ENCODE assay signal across 10 cellular contexts in the genomic region with DNA sequence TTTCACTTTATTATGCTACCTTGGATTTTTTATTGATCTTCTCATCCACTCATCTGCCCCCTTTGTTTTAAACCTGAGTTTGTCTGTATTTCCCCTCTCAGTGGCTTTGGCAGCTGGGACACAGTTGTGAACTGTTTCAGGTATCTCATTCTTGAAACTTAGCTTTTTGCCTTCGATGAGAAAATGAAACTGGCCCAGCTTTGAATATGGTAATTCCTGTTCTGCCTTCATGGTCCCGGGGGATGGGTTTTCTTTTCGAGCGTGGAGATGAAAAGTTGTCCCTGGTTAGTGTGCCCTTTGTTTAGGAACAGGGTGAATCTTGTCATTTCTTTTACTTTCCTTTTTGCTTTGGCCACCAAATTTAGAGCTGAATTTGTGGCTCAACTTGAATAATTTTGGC. TPM values are rescaled to one million over a fixed set of nuclear protein-coding genes. Genes with fewer than 3 reads are reported as not detected.
DNase-seq lines count a peak whose midpoint lies in the region; ATAC-seq, FAIRE-seq and TF ChIP-seq lines count a peak whose summit lies in the region.
"Had no signal": no experiment of that assay in that cellular context is flagged by ENCODE, and none has a peak within 500 bp of the region (broad histone marks: within the 10 kb centered on the region; RNA-seq: fewer than 3 reads in every experiment).

No MANE protein-coding gene starts in this region.

- H3K27me3 ChIP-seq in left lung, result no peaks in the 10 kb centered on the region

- no peak for TF ChIP-seq CTCF in GM13977 (IDR thresholded peaks at IDR 0.05; ENCODE audit: extremely low read depth, insufficient read depth, missing control alignments)
- no peak for TF ChIP-seq CTCF in left lung (IDR thresholded peaks at IDR 0.05)

- DNase-seq in GM13977 (ENCODE audit: low spot score), result peak; percentile 53
- no peak for DNase-seq in activated CD8-positive, alpha-beta T cell treated with anti-CD3 and anti-CD28 coated beads, Interleukin-2, amount 10 ng/mL, durations not matched to agents 7 days and 5 days
- no peak for DNase-seq in left lung
- DNase-seq in HTR-8/SVneo (ENCODE audit: insufficient read length, low spot score), result no peak
- no peak for DNase-seq in NCI-H128 (lab: John Stamatoyannopoulos, UW; ENCODE audit: unreplicated experiment)
- DNase-seq in SHP77 treated with DMSO at 0.1 percent for 48 hours (lab: John Stamatoyannopoulos, UW), result no peak
- DNase-seq: PC-3 had no signal

- peaks cover 18% of the 10 kb centered on the region for H3K36me3 Mint-ChIP-seq in activated CD8-positive, alpha-beta T cell treated with anti-CD3 and anti-CD28 coated beads, Interleukin-2, amount 10 ng/mL, durations not matched to agents 7 days and 5 days (ENCODE audit: low read depth)

- intact Hi-C loops in left lung (cut with DNase I), result no loop called here

- peaks cover 0 to 46% of the 10 kb centered on the region in 2 donors for H3K36me3 ChIP-seq in left lung

- no peak overlapping the region for H3K27ac ChIP-seq in left lung

- CTCF ChIA-PET in activated CD8-positive, alpha-beta T cell treated with anti-CD3 and anti-CD28 coated beads, Interleukin-2, amount 10 ng/mL, durations not matched to agents 7 days and 5 days (lab: Charles Lee), result interaction anchor here (1.2 to 4.9 kb wide), 4 partner anchors 8 to 51 kb away, joined by 3 to 22 read pairs (median 5); a partner anchor contains a TSS

- no peak for FAIRE-seq in HTR-8/SVneo (lab: Jason Lieb, UNC)

- H3K4me1 Mint-ChIP-seq in activated CD8-positive, alpha-beta T cell treated with anti-CD3 and anti-CD28 coated beads, Interleukin-2, amount 10 ng/mL, durations not matched to agents 7 days and 5 days (ENCODE audit: low read depth), result peaks cover 20% of the 10 kb centered on the region

- no peak overlapping the region for H3K4me3 ChIP-seq in left lung
- H3K4me3 ChIP-seq: HAP-1 had no signal

- peak overlapping the region; percentile 9 for H3K27ac Mint-ChIP-seq in activated CD8-positive, alpha-beta T cell treated with anti-CD3 and anti-CD28 coated beads, Interleukin-2, amount 10 ng/mL, durations not matched to agents 7 days and 5 days

- ATAC-seq in GM19438 (IDR thresholded peaks at IDR 0.05; ENCODE audit: low read depth, unreplicated experiment) (peak; percentile 76), HG02970 (IDR thresholded peaks at IDR 0.05; ENCODE audit: low FRiP score, unreplicated experiment) (peak; percentile 76), left lung (no peak)
- no peak for ATAC-seq in activated CD8-positive, alpha-beta T cell treated with anti-CD3 and anti-CD28 coated beads, Interleukin-2, amount 10 ng/mL, durations not matched to agents 7 days and 5 days
- ATAC-seq: PC-3 had no signal

- POLR2A ChIA-PET in activated CD8-positive, alpha-beta T cell treated with anti-CD3 and anti-CD28 coated beads, Interleukin-2, amount 10 ng/mL, durations not matched to agents 7 days and 5 days (lab: Charles Lee), result interaction anchor here (0.6 kb wide), 1 partner anchor 11 kb away, joined by 3 read pairs; no protein-coding TSS in a partner anchor

- H3K9me3 Mint-ChIP-seq in activated CD8-positive, alpha-beta T cell treated with anti-CD3 and anti-CD28 coated beads, Interleukin-2, amount 10 ng/mL, durations not matched to agents 7 days and 5 days (ENCODE audit: insufficient read depth), result no peaks in the 10 kb centered on the region

- no peaks in the 10 kb centered on the region for H3K9me3 ChIP-seq in left lung
- H3K9me3 ChIP-seq: HAP-1 had no signal

- H3K27me3 Mint-ChIP-seq in activated CD8-positive, alpha-beta T cell treated with anti-CD3 and anti-CD28 coated beads, Interleukin-2, amount 10 ng/mL, durations not matched to agents 7 days and 5 days (ENCODE audit: low read depth), result no peaks in the 10 kb centered on the region

- in situ Hi-C loops in GM13977 (cut with MboI; ENCODE audit: low pct_unique_long_range_greater_than_20kb, low sequenced_read_pairs, unreplicated experiment), result no loop called here

- no peak overlapping the region for H3K4me3 Mint-ChIP-seq in activated CD8-positive, alpha-beta T cell treated with anti-CD3 and anti-CD28 coated beads, Interleukin-2, amount 10 ng/mL, durations not matched to agents 7 days and 5 days

- peaks cover 5 to 8% of the 10 kb centered on the region in 2 donors for H3K4me1 ChIP-seq in left lung

RNA-seq across cellular contexts. Expression of a gene that starts 25.6 kb away (rescaled TPM):
- total RNA-seq in activated CD8-positive, alpha-beta T cell treated with anti-CD3 and anti-CD28 coated beads, Interleukin-2, amount 10 ng/mL, durations not matched to agents 7 days and 5 days, result 10 to 100 TPM; 10.8 to 11.1 TPM
- 1 to 10 TPM; 7.5 to 9.1 TPM for total RNA-seq in left lung

Comparison
In these comparisons a context has a peak if more than half of its experiments do, and no peak if none do; other contexts are left out.
1. ATAC-seq: peak in GM19438 (single experiment) and HG02970 (single experiment); none in activated CD8-positive, alpha-beta T cell treated with anti-CD3 and anti-CD28 coated beads, Interleukin-2, amount 10 ng/mL, durations not matched to agents 7 days and 5 days (single experiment) and left lung (single experiment).